ENCODE assay signal across 17 cellular contexts in genomic region chr4:54066088-54066415, GRCh38. TPM values are rescaled to one million over a fixed set of nuclear protein-coding genes. Genes with fewer than 3 reads are reported as not detected.
A peak's percentile ranks its signal among the peaks of the same experiment; 100 is the strongest.
DNase-seq lines count a peak whose midpoint lies in the region; ATAC-seq, FAIRE-seq and TF ChIP-seq lines count a peak whose summit lies in the region.
"Had no signal": no experiment of that assay in that cellular context is flagged by ENCODE, and none has a peak within 500 bp of the region (broad histone marks: within the 10 kb centered on the region; RNA-seq: fewer than 3 reads in every experiment).

No MANE protein-coding gene starts in this region.

- H3K4me1 Mint-ChIP-seq in CD4-positive, alpha-beta T cell (ENCODE audit: low read depth), result peaks cover 42% of the 10 kb centered on the region

- POLR2A ChIA-PET in CD4-positive, alpha-beta T cell (lab: Charles Lee), result interaction anchor here (1.0 to 1.2 kb wide), 2 partner anchors 9 to 25 kb away, joined by 3 read pairs; no protein-coding TSS in a partner anchor
- POLR2A ChIA-PET in Panc1 (lab: Charles Lee), result interaction anchor here (0.5 kb wide), 1 partner anchor 26 kb away, joined by 12 read pairs; no protein-coding TSS in a partner anchor

- peak overlapping the region; percentile 86 for H3K4me3 Mint-ChIP-seq in CD4-positive, alpha-beta T cell

- BruUV-seq in Panc1 (replicated peaks; lab: Mats Ljungman, UMichigan), result no TSS peak

- no peak for FAIRE-seq in HTR-8/SVneo (lab: Jason Lieb, UNC)
- FAIRE-seq: H54 had no signal

- intact Hi-C loops in CD4-positive, alpha-beta T cell (cut with DNase I, micrococcal nuclease), result loop anchor here in 1 of 2 experiments (5.0 to 10.0 kb wide), 3 partner anchors 684 to 1889 kb away; no protein-coding TSS in a partner anchor
- intact Hi-C loops in Panc1 (cut with micrococcal nuclease; ENCODE audit: unreplicated experiment) (no loop called here), gastrocnemius medialis (cut with DNase I; ENCODE audit: low total_unique reads) (loop anchor here (10.0 kb wide), 2 partner anchors 149 to 1411 kb away; partner anchors contain the start of gene USP46)

- H3K27ac ChIP-seq in CD4-positive, alpha-beta T cell (ENCODE audit: low read depth, low read length), result no peak overlapping the region
- peak overlapping the region; percentile 45; the same call in 1 of the 2 replicates for H3K27ac ChIP-seq in Panc1 (ENCODE audit: low read length)
- H3K27ac ChIP-seq in foreskin keratinocyte, result peak overlapping the region; percentile 9
- H3K27ac ChIP-seq in gastrocnemius medialis, result peak overlapping the region; percentile 83 to 94 (median 89)
- H3K27ac ChIP-seq: C4-2B had no signal

- in situ Hi-C loops in Panc1 (cut with HindIII; ENCODE audit: low pct_unique_long_range_greater_than_20kb, low sequenced_read_pairs), result no loop called here
- in situ Hi-C loops in gastrocnemius medialis (cut with MboI; ENCODE audit: low sequenced_read_pairs in 4 of 4), result no loop called here

- H3K4me3 ChIP-seq in Panc1 (ENCODE audit: low read depth in 2 of 2, low read length in 2 of 2), result no peak overlapping the region
- H3K4me3 ChIP-seq in gastrocnemius medialis, result no peak overlapping the region

- H3K36me3 ChIP-seq in Panc1 (ENCODE audit: control insufficient read depth, insufficient read depth, low read length) (no peaks in the 10 kb centered on the region; the same call in 1 of the 2 replicates), gastrocnemius medialis (no peaks in the 10 kb centered on the region)

- no peak for DNase-seq in CD4-positive, alpha-beta T cell
- DNase-seq in Panc1 (ENCODE audit: low read depth, low spot score) (no peak), foreskin keratinocyte (no peak), gastrocnemius medialis (no peak), ureter (ENCODE audit: low spot score) (no peak), HTR-8/SVneo (ENCODE audit: insufficient read length, low spot score) (no peak), NK-92 (lab: John Stamatoyannopoulos, UW; ENCODE audit: unreplicated experiment) (no peak)
- DNase-seq: activated CD4-positive, alpha-beta T cell treated with anti-CD3 and anti-CD28 coated beads, Interleukin-2, amount 50 U/mL, for 1 hour; activated naive CD8-positive, alpha-beta T cell treated with anti-CD3 and anti-CD28 coated beads, Interleukin-2, amount 10 ng/mL, durations not matched to agents 7 days and 5 days; hypothalamus; NCI-H510A; stimulated activated naive CD4-positive, alpha-beta T cell had no signal

- TF ChIP-seq CTCF in CD4-positive, alpha-beta T cell (IDR thresholded peaks at IDR 0.05), result no peak
- no peak for TF ChIP-seq CTCF in Panc1 (IDR thresholded peaks at IDR 0.05)
- no peak for TF ChIP-seq CTCF in foreskin keratinocyte (conservative IDR thresholded peaks at IDR 0.05)
- TF ChIP-seq CTCF in gastrocnemius medialis (IDR thresholded peaks at IDR 0.05 in 4 of 5, conservative IDR thresholded peaks at IDR 0.05 in 1 of 5), result no peak

- peaks cover 27% of the 10 kb centered on the region for H3K36me3 Mint-ChIP-seq in CD4-positive, alpha-beta T cell (ENCODE audit: low read depth)

- H3K4me1 ChIP-seq in Panc1 (ENCODE audit: control insufficient read depth, insufficient read depth, low read length), result peaks cover 15% of the 10 kb centered on the region
- H3K4me1 ChIP-seq in foreskin keratinocyte, result peaks cover 38% of the 10 kb centered on the region
- peaks cover 33% of the 10 kb centered on the region in 2 donors for H3K4me1 ChIP-seq in gastrocnemius medialis

- H3K27ac Mint-ChIP-seq in CD4-positive, alpha-beta T cell, result peak overlapping the region; percentile 90

- no peaks in the 10 kb centered on the region for H3K27me3 Mint-ChIP-seq in CD4-positive, alpha-beta T cell

- TF ChIP-seq POLR2A in gastrocnemius medialis (IDR thresholded peaks at IDR 0.05), result no peak

- H3K9me3 Mint-ChIP-seq in CD4-positive, alpha-beta T cell, result no peaks in the 10 kb centered on the region
- H3K9me3 Mint-ChIP-seq: activated naive CD8-positive, alpha-beta T cell treated with anti-CD3 and anti-CD28 coated beads, Interleukin-2, amount 10 ng/mL, durations not matched to agents 7 days and 5 days had no signal

- no peaks in the 10 kb centered on the region for H3K27me3 ChIP-seq in CD4-positive, alpha-beta T cell (ENCODE audit: control insufficient read depth, insufficient read depth, low read length)
- H3K27me3 ChIP-seq in Panc1 (ENCODE audit: control insufficient read depth, insufficient read depth, low read length), result no peaks in the 10 kb centered on the region
- H3K27me3 ChIP-seq in foreskin keratinocyte, result no peaks in the 10 kb centered on the region
- H3K27me3 ChIP-seq in gastrocnemius medialis, result no peaks in the 10 kb centered on the region

- CTCF ChIA-PET in CD4-positive, alpha-beta T cell (lab: Charles Lee), result no interaction called here
- CTCF ChIA-PET in Panc1 (lab: Charles Lee), result no interaction called here

- no peak for ATAC-seq in CD4-positive, alpha-beta T cell (ENCODE audit: poor library complexity)
- no peak for ATAC-seq in Panc1
- ATAC-seq in foreskin keratinocyte, result no peak
- no peak for ATAC-seq in gastrocnemius medialis
- no peak for ATAC-seq in GM19455 (IDR thresholded peaks at IDR 0.05; ENCODE audit: unreplicated experiment)

- H3K9me3 ChIP-seq in CD4-positive, alpha-beta T cell (ENCODE audit: control insufficient read depth, low read length), result no peaks in the 10 kb centered on the region
- H3K9me3 ChIP-seq in Panc1 (ENCODE audit: control insufficient read depth, insufficient read depth, low read depth, low read length), result no peaks in the 10 kb centered on the region
- H3K9me3 ChIP-seq in gastrocnemius medialis, result no peaks in the 10 kb centered on the region

RNA-seq across cellular contexts. Expression of gene CHIC2, which starts 1.6 kb away (rescaled TPM):
- 10 to 100 TPM; 53.8 to 59.2 TPM for total RNA-seq in CD4-positive, alpha-beta T cell
- total RNA-seq in Panc1 (2021; ENCODE audit: unreplicated experiment), result 10.3 TPM
- 8.5 TPM for polyA plus RNA-seq in Panc1 (2012; ENCODE audit: insufficient read length)
- 21.8 and 22.4 TPM in 2 replicates for total RNA-seq in foreskin keratinocyte
- 14.7 and 16.8 TPM in 2 replicates for polyA plus RNA-seq in foreskin keratinocyte
- 10 to 100 TPM; 11.9 to 18.6 (median 15.5) TPM for total RNA-seq in gastrocnemius medialis
- 22.8 TPM for total RNA-seq in ureter

RNA-seq across cellular contexts. Expression of gene GSX2, which starts 33.9 kb away (rescaled TPM):
- total RNA-seq in CD4-positive, alpha-beta T cell, result not detected
- total RNA-seq in Panc1 (2021; ENCODE audit: unreplicated experiment) (not detected), foreskin keratinocyte (not detected in 2 replicates), gastrocnemius medialis (not detected), ureter (not detected)
- polyA plus RNA-seq in Panc1 (2012; ENCODE audit: insufficient read length), result not detected
- polyA plus RNA-seq in foreskin keratinocyte, result not detected in 2 replicates
- total RNA-seq: activated naive CD8-positive, alpha-beta T cell treated with anti-CD3 and anti-CD28 coated beads, Interleukin-2, amount 10 ng/mL, durations not matched to agents 7 days and 5 days; M059J; mononuclear cell had no signal
